In genomic region chr6:37624606-37625574, GRCh38 we compare ENCODE assay signal across 9 cellular contexts.
A peak's percentile ranks its signal among the peaks of the same experiment; 100 is the strongest.
DNase-seq lines count a peak whose midpoint lies in the region; ATAC-seq and TF ChIP-seq lines count a peak whose summit lies in the region.
"Had no signal": no experiment of that assay in that cellular context is flagged by ENCODE, and none has a peak within 500 bp of the region (broad histone marks: within the 10 kb centered on the region; RNA-seq: fewer than 3 reads in every experiment).

No MANE protein-coding gene starts in this region.

- peak; percentile 60 for DNase-seq in ACHN
- DNase-seq in H7 = peak; percentile 73
- DNase-seq in germinal center (ENCODE audit: low spot score) = peak; percentile 56
- DNase-seq in stimulated activated effector memory CD8-positive, alpha-beta T cell treated with anti-CD3 and anti-CD28 coated beads, Interleukin-12 subunit alpha, Interleukin-12 subunit beta, amount 100 ng/mL, for 72 hours (ENCODE audit: low spot score in 2 of 2) = no peak
- no peak for DNase-seq in UCSD-AML1 (lab: John Stamatoyannopoulos, UW; ENCODE audit: unreplicated experiment)
- no peak for DNase-seq in Ammon's horn (ENCODE audit: low spot score)

- no peaks in the 10 kb centered on the region for H3K36me3 Mint-ChIP-seq in stimulated activated effector memory CD8-positive, alpha-beta T cell treated with anti-CD3 and anti-CD28 coated beads, Interleukin-12 subunit alpha, Interleukin-12 subunit beta, amount 100 ng/mL, for 72 hours

- no peak for ATAC-seq in stimulated activated effector memory CD8-positive, alpha-beta T cell treated with anti-CD3 and anti-CD28 coated beads, Interleukin-12 subunit alpha, Interleukin-12 subunit beta, amount 100 ng/mL, for 72 hours
- ATAC-seq in GM18511 (IDR thresholded peaks at IDR 0.05; ENCODE audit: unreplicated experiment) = no peak

- H3K27ac Mint-ChIP-seq in stimulated activated effector memory CD8-positive, alpha-beta T cell treated with anti-CD3 and anti-CD28 coated beads, Interleukin-12 subunit alpha, Interleukin-12 subunit beta, amount 100 ng/mL, for 72 hours = no peak overlapping the region

- H3K36me3 ChIP-seq in H7 (replicated peaks; ENCODE audit: control insufficient read depth, insufficient read depth, low read length) = no peaks in the 10 kb centered on the region

- peak overlapping the region; percentile 9 for H3K4me3 Mint-ChIP-seq in stimulated activated effector memory CD8-positive, alpha-beta T cell treated with anti-CD3 and anti-CD28 coated beads, Interleukin-12 subunit alpha, Interleukin-12 subunit beta, amount 100 ng/mL, for 72 hours
- H3K4me3 Mint-ChIP-seq: neural crest cell had no signal

- peaks cover 21% of the 10 kb centered on the region for H3K4me1 Mint-ChIP-seq in stimulated activated effector memory CD8-positive, alpha-beta T cell treated with anti-CD3 and anti-CD28 coated beads, Interleukin-12 subunit alpha, Interleukin-12 subunit beta, amount 100 ng/mL, for 72 hours

- in situ Hi-C loops in ACHN (cut with HindIII; ENCODE audit: low pct_ligation_motif_present, low pct_unique_long_range_greater_than_20kb, low sequenced_read_pairs) = no loop called here

- TF ChIP-seq CTCF in WI38 (IDR thresholded peaks at IDR 0.05; ENCODE audit: low read depth, low read length) = no peak

- no peaks in the 10 kb centered on the region for H3K9me3 Mint-ChIP-seq in stimulated activated effector memory CD8-positive, alpha-beta T cell treated with anti-CD3 and anti-CD28 coated beads, Interleukin-12 subunit alpha, Interleukin-12 subunit beta, amount 100 ng/mL, for 72 hours
- H3K9me3 Mint-ChIP-seq: neural crest cell had no signal

- H3K4me3 ChIP-seq in H7 (ENCODE audit: insufficient read depth, low read depth, low read length) (no peak overlapping the region), WI38 (ENCODE audit: low read depth, low read length) (0 out of 2 replicates have a peak overlapping the region, but pooled peaks have one; percentile 17)

- H3K27me3 ChIP-seq in H7 (ENCODE audit: control insufficient read depth, insufficient read depth, low read length) = peaks cover 2% of the 10 kb centered on the region; the same call in 1 of the 2 replicates

Comparison
In these comparisons a context has a peak if more than half of its experiments do, and no peak if none do; other contexts are left out.
1. DNase-seq: peak in ACHN (single experiment), H7 (single experiment) and germinal center (single experiment); none in stimulated activated effector memory CD8-positive, alpha-beta T cell treated with anti-CD3 and anti-CD28 coated beads, Interleukin-12 subunit alpha, Interleukin-12 subunit beta, amount 100 ng/mL, for 72 hours (0 of 2), UCSD-AML1 (single experiment) and Ammon's horn (single experiment).